Comparison of ENCODE assay signal across 9 cellular contexts in genomic region chr4:113673450-113673849, GRCh38.
DNase-seq lines count a peak whose midpoint lies in the region; ATAC-seq and TF ChIP-seq lines count a peak whose summit lies in the region.
"Had no signal": no experiment of that assay in that cellular context is flagged by ENCODE, and none has a peak within 500 bp of the region (broad histone marks: within the 10 kb centered on the region; RNA-seq: fewer than 3 reads in every experiment).

No MANE protein-coding gene starts in this region.

- peaks cover 0 to 4% (median 0%) of the 10 kb centered on the region in 9 donors for H3K36me3 ChIP-seq in heart left ventricle
- H3K36me3 ChIP-seq in right atrium auricular region: no peaks in the 10 kb centered on the region

- H3K27ac ChIP-seq in heart left ventricle (peak overlapping the region in 6 of 12 donors; percentile 3 to 21 (median 12)), right atrium auricular region (no peak overlapping the region)
- H3K27ac ChIP-seq: parathyroid adenoma had no signal

- H3K4me3 ChIP-seq in heart left ventricle (no peak overlapping the region), right atrium auricular region (no peak overlapping the region)

- H3K9me3 ChIP-seq in heart left ventricle (no peaks in the 10 kb centered on the region), right atrium auricular region (no peaks in the 10 kb centered on the region)

- TF ChIP-seq POLR2A in heart left ventricle (IDR thresholded peaks at IDR 0.05): no peak

- H3K4me1 ChIP-seq in heart left ventricle (peaks cover 8 to 66% (median 48%) of the 10 kb centered on the region in 12 donors), right atrium auricular region (peaks cover 0 to 41% of the 10 kb centered on the region in 2 donors)
- H3K4me1 ChIP-seq: parathyroid adenoma had no signal

- TF ChIP-seq CTCF in heart left ventricle (IDR thresholded peaks at IDR 0.05) (no peak), right atrium auricular region (IDR thresholded peaks at IDR 0.05) (no peak)

- 77 to 92% (median 82%) methylated on average over 2 of the region's 2 CpGs for whole genome bisulfite sequencing in heart left ventricle, 4 donors

- ATAC-seq in heart left ventricle (peak; percentile 18 to 57 (median 45)), HG02852 (IDR thresholded peaks at IDR 0.05; ENCODE audit: unreplicated experiment) (peak; percentile 90)

- intact Hi-C loops in heart left ventricle (cut with DNase I): no loop called here

- no peaks in the 10 kb centered on the region for H3K27me3 ChIP-seq in heart left ventricle
- no peaks in the 10 kb centered on the region for H3K27me3 ChIP-seq in right atrium auricular region

- DNase-seq in heart left ventricle: no peak
- DNase-seq in right atrium auricular region (ENCODE audit: low spot score): no peak
- peak; percentile 29 for DNase-seq in RKO (ENCODE audit: low spot score)
- peak; percentile 7 for DNase-seq in dermis blood vessel endothelial cell
- peak; percentile 10 to 24 for DNase-seq in stimulated activated CD8-positive, alpha-beta memory T cell treated with anti-CD3 and anti-CD28 coated beads, Interleukin-15, amount 100 ng/mL, for 4 hours (ENCODE audit: low read depth in 2 of 2)
- no peak for DNase-seq in HUDEP-2 (lab: John Stamatoyannopoulos, UW; ENCODE audit: unreplicated experiment in 76 of 76)
- no peak for DNase-seq in HuH-7 (ENCODE audit: low spot score)

Comparison
In these comparisons a context has a peak if more than half of its experiments do, and no peak if none do; other contexts are left out.
1. DNase-seq: peak in RKO (single experiment), dermis blood vessel endothelial cell (single experiment) and stimulated activated CD8-positive, alpha-beta memory T cell treated with anti-CD3 and anti-CD28 coated beads, Interleukin-15, amount 100 ng/mL, for 4 hours (2 of 2); none in heart left ventricle (0 of 5), right atrium auricular region (single experiment), HUDEP-2 (0 of 76) and HuH-7 (single experiment).